Comparison of ENCODE assay signal across 10 cellular contexts in the genomic region with DNA sequence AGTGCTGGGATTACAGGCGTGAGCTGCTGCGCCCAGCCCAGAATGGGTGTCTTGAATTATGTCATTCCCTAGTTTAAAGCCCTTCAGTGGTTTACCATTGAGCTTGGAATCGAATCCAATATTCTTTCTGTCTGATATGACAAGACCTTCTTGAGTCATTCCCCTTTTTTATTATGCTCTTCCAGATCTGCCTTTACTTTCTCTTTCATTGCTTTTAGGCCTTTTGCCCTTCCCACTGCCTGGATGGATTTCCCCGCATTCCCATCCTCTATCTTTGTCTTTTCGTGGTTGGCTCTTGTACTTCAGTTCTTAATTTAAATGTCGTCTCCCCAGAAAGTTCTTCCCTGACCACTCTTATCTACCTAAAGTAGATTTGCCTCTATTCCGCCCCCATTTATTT. TPM values are rescaled to one million over a fixed set of nuclear protein-coding genes. Genes with fewer than 3 reads are reported as not detected.
DNase-seq lines count a peak whose midpoint lies in the region; ATAC-seq and TF ChIP-seq lines count a peak whose summit lies in the region.
"Had no signal": no experiment of that assay in that cellular context is flagged by ENCODE, and none has a peak within 500 bp of the region (broad histone marks: within the 10 kb centered on the region; RNA-seq: fewer than 3 reads in every experiment).

No MANE protein-coding gene starts in this region.

- intact Hi-C loops in transverse colon (cut with DNase I; ENCODE audit: low total_unique reads) = no loop called here

- H3K4me1 Mint-ChIP-seq in activated naive CD4-positive, alpha-beta T cell treated with anti-CD3 and anti-CD28 coated beads, Interleukin-2, amount 50 U/mL, for 24 hours = peaks cover 52% of the 10 kb centered on the region
- H3K4me1 Mint-ChIP-seq in activated T-helper 17 cell treated with anti-CD3 and anti-CD28 coated beads, Interleukin-2, amount 50 U/mL, for 72 hours = peaks cover 19% of the 10 kb centered on the region

- H3K9me3 ChIP-seq in transverse colon = no peaks in the 10 kb centered on the region
- no peaks in the 10 kb centered on the region for H3K9me3 ChIP-seq in tibial nerve

- H3K36me3 Mint-ChIP-seq in activated naive CD4-positive, alpha-beta T cell treated with anti-CD3 and anti-CD28 coated beads, Interleukin-2, amount 50 U/mL, for 24 hours = peaks cover 6% of the 10 kb centered on the region
- H3K36me3 Mint-ChIP-seq in activated T-helper 17 cell treated with anti-CD3 and anti-CD28 coated beads, Interleukin-2, amount 50 U/mL, for 72 hours (ENCODE audit: low read depth) = peaks cover 26% of the 10 kb centered on the region

- no peak for ATAC-seq in activated T-helper 17 cell treated with anti-CD3 and anti-CD28 coated beads, Interleukin-2, amount 50 U/mL, for 72 hours (replicated peaks)
- no peak for ATAC-seq in GM19397 (IDR thresholded peaks at IDR 0.05; ENCODE audit: unreplicated experiment)
- ATAC-seq: left ventricle myocardium superior had no signal

- 71 to 77% methylated on average over 5 to 7 of the region's 7 CpGs for WGBS in transverse colon (ENCODE audit: low coverage in 1 of 2), 2 donors
- WGBS in tibial nerve, 2 donors = 80 to 85% methylated on average over 7 of the region's 7 CpGs

- peak overlapping the region; percentile 90 for H3K4me3 Mint-ChIP-seq in activated naive CD4-positive, alpha-beta T cell treated with anti-CD3 and anti-CD28 coated beads, Interleukin-2, amount 50 U/mL, for 24 hours
- peak overlapping the region; percentile 74 for H3K4me3 Mint-ChIP-seq in activated T-helper 17 cell treated with anti-CD3 and anti-CD28 coated beads, Interleukin-2, amount 50 U/mL, for 72 hours

- H3K9me3 Mint-ChIP-seq in activated naive CD4-positive, alpha-beta T cell treated with anti-CD3 and anti-CD28 coated beads, Interleukin-2, amount 50 U/mL, for 24 hours = no peaks in the 10 kb centered on the region
- no peaks in the 10 kb centered on the region for H3K9me3 Mint-ChIP-seq in activated T-helper 17 cell treated with anti-CD3 and anti-CD28 coated beads, Interleukin-2, amount 50 U/mL, for 72 hours

- TF ChIP-seq CTCF in transverse colon (IDR thresholded peaks at IDR 0.05) (no peak), tibial nerve (IDR thresholded peaks at IDR 0.05) (no peak)

- TF ChIP-seq EP300 in transverse colon (IDR thresholded peaks at IDR 0.05; ENCODE audit: low read depth) = no peak
- TF ChIP-seq EP300 in tibial nerve (IDR thresholded peaks at IDR 0.05) = no peak

- peak overlapping the region; percentile 92 to 97 (median 95) for H3K27ac ChIP-seq in transverse colon
- H3K27ac ChIP-seq in tibial nerve = peak overlapping the region in 2 of 4 donors; percentile 89 to 95

- peak overlapping the region; percentile 97 for H3K27ac Mint-ChIP-seq in activated naive CD4-positive, alpha-beta T cell treated with anti-CD3 and anti-CD28 coated beads, Interleukin-2, amount 50 U/mL, for 24 hours
- H3K27ac Mint-ChIP-seq in activated T-helper 17 cell treated with anti-CD3 and anti-CD28 coated beads, Interleukin-2, amount 50 U/mL, for 72 hours = peak overlapping the region; percentile 72

- H3K27me3 Mint-ChIP-seq in activated naive CD4-positive, alpha-beta T cell treated with anti-CD3 and anti-CD28 coated beads, Interleukin-2, amount 50 U/mL, for 24 hours = no peaks in the 10 kb centered on the region
- no peaks in the 10 kb centered on the region for H3K27me3 Mint-ChIP-seq in activated T-helper 17 cell treated with anti-CD3 and anti-CD28 coated beads, Interleukin-2, amount 50 U/mL, for 72 hours

- H3K27me3 ChIP-seq in transverse colon = no peaks in the 10 kb centered on the region
- H3K27me3 ChIP-seq in tibial nerve = no peaks in the 10 kb centered on the region

- TF ChIP-seq POLR2A in transverse colon (IDR thresholded peaks at IDR 0.05) = no peak
- no peak for TF ChIP-seq POLR2A in tibial nerve (IDR thresholded peaks at IDR 0.05)

- DNase-seq in activated naive CD4-positive, alpha-beta T cell treated with anti-CD3 and anti-CD28 coated beads, Interleukin-2, amount 50 U/mL, for 16 hours = no peak
- peak; percentile 35 for DNase-seq in kidney tubule cell (ENCODE audit: low spot score)
- no peak for DNase-seq in transverse colon
- no peak for DNase-seq in tibial nerve (ENCODE audit: low spot score in 2 of 2)
- DNase-seq in mesenteric fat pad (ENCODE audit: low spot score) = no peak
- DNase-seq: left ventricle myocardium superior, NCI-H1694 treated with DMSO at 0.1 percent for 48 hours had no signal

- H3K4me1 ChIP-seq in transverse colon (peaks cover 30 to 83% (median 52%) of the 10 kb centered on the region in 4 donors), tibial nerve (peaks cover 0 to 76% (median 33%) of the 10 kb centered on the region in 4 donors)

- H3K36me3 ChIP-seq in transverse colon = peaks cover 0 to 7% (median 0%) of the 10 kb centered on the region in 4 donors
- no peaks in the 10 kb centered on the region for H3K36me3 ChIP-seq in tibial nerve

- in situ Hi-C loops in transverse colon (cut with MboI; ENCODE audit: low pct_ligation_motif_present in 1 of 4, low pct_unique_long_range_greater_than_20kb in 1 of 4, low sequenced_read_pairs in 3 of 4) = no loop called here

- H3K4me3 ChIP-seq in transverse colon (peak overlapping the region in 2 of 4 donors; percentile 78), tibial nerve (peak overlapping the region in 1 of 4 donors; percentile 95)

RNA-seq across cellular contexts. Expression of gene TRAFD1, which starts 1.6 kb away (rescaled TPM):
- total RNA-seq in activated T-helper 17 cell treated with anti-CD3 and anti-CD28 coated beads, Interleukin-2, amount 50 U/mL, for 72 hours = 10 to 100 TPM; 29.7 to 50.0 TPM
- total RNA-seq in transverse colon (10 to 100 TPM; 15.3 to 36.8 (median 31.1) TPM), tibial nerve (10 to 100 TPM; 24.7 to 32.9 (median 27.4) TPM), mesenteric fat pad (17.4 TPM)

RNA-seq across cellular contexts. Expression of gene NAA25, which starts 18.3 kb away (rescaled TPM):
- total RNA-seq in activated T-helper 17 cell treated with anti-CD3 and anti-CD28 coated beads, Interleukin-2, amount 50 U/mL, for 72 hours = 10 to 100 TPM; 37.0 to 45.7 TPM
- total RNA-seq in transverse colon (10 to 100 TPM in 3 of 4 donors, 1 to 10 TPM in 1; 6.7 to 63.7 (median 18.4) TPM), tibial nerve (10 to 100 TPM; 22.7 to 40.4 (median 34.2) TPM), mesenteric fat pad (31.6 TPM)
